In the genomic region with DNA sequence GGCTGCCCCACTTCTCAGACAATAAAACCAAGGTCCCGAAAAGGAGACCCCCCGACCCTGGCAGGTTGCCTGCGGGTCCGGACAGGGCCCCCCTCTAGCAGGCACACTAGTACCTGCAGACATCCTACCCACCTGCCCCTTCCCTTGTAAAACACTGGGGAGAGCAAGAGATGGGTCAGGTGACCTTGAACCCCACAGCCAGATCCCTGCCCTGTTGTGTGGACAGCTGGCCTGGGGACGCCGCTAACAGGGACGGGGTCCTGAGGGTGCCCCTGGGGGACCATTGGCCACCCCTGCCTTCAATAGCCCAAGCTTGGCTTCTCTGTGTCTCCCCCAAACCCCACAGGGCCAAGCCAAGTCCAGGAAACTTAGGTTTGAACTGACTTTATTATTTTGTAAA, we compare ENCODE assay signal across 2 cellular contexts.
TF ChIP-seq lines count a peak whose summit lies in the region.

No MANE protein-coding gene starts in this region.

TF ChIP-seq in HepG2, 621 proteins besides CTCF, POLR2A, EP300 and RAD21:
- TF ChIP-seq, protein P1, sequence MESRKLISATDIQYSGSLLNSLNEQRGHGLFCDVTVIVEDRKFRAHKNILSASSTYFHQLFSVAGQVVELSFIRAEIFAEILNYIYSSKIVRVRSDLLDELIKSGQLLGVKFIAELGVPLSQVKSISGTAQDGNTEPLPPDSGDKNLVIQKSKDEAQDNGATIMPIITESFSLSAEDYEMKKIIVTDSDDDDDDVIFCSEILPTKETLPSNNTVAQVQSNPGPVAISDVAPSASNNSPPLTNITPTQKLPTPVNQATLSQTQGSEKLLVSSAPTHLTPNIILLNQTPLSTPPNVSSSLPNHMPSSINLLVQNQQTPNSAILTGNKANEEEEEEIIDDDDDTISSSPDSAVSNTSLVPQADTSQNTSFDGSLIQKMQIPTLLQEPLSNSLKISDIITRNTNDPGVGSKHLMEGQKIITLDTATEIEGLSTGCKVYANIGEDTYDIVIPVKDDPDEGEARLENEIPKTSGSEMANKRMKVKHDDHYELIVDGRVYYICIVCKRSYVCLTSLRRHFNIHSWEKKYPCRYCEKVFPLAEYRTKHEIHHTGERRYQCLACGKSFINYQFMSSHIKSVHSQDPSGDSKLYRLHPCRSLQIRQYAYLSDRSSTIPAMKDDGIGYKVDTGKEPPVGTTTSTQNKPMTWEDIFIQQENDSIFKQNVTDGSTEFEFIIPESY (CRISPR knock-in tag; IDR thresholded peaks at IDR 0.05) = peak; percentile 41; the same call in 1 of the 2 replicates
- TF ChIP-seq RBM22 (optimal IDR thresholded peaks at IDR 0.05; ENCODE audit: low read length) (peak; percentile 72), ZBTB7B (CRISPR knock-in tag; IDR thresholded peaks at IDR 0.05) (0 out of 2 replicates have a peak, but pooled peaks have one; percentile 37), NR2F6 (IDR thresholded peaks at IDR 0.05) (no peak), NR2F6 (CRISPR knock-in tag; IDR thresholded peaks at IDR 0.05) (peak; percentile 54; the same call in 1 of the 2 replicates), KDM5A (IDR thresholded peaks at IDR 0.05; ENCODE audit: borderline replicate concordance, low read length) (no peak), HNF4A (CRISPR knock-in tag; IDR thresholded peaks at IDR 0.05) (0 out of 2 replicates have a peak, but pooled peaks have one; percentile 27)
- TF ChIP-seq, protein P2, sequence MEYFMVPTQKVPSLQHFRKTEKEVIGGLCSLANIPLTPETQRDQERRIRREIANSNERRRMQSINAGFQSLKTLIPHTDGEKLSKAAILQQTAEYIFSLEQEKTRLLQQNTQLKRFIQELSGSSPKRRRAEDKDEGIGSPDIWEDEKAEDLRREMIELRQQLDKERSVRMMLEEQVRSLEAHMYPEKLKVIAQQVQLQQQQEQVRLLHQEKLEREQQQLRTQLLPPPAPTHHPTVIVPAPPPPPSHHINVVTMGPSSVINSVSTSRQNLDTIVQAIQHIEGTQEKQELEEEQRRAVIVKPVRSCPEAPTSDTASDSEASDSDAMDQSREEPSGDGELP (IDR thresholded peaks at IDR 0.05; ENCODE audit: borderline replicate concordance, low read depth) = peak; percentile 67; the same call in 1 of the 2 replicates
- TF ChIP-seq, protein P3, sequence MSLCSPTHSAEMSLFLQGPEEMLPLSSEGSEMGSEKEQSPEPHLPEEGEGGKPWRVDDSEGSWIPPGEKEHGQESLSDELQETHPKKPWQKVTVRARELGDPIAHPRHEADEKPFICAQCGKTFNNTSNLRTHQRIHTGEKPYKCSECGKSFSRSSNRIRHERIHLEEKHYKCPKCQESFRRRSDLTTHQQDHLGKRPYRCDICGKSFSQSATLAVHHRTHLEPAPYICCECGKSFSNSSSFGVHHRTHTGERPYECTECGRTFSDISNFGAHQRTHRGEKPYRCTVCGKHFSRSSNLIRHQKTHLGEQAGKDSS (CRISPR knock-in tag; IDR thresholded peaks at IDR 0.05; ENCODE audit: borderline replicate concordance, low read depth) = no peak

TF ChIP-seq in WTC11, 78 proteins besides CTCF, POLR2A, EP300 and RAD21 (continued from another document):
- TF ChIP-seq TCF7 (CRISPR knock-in tag; IDR thresholded peaks at IDR 0.05; ENCODE audit: low read depth) = no peak
- TF ChIP-seq ELF4 (CRISPR knock-in tag; IDR thresholded peaks at IDR 0.05; ENCODE audit: low read depth) = no peak
- TF ChIP-seq ZNF423 (CRISPR knock-in tag; IDR thresholded peaks at IDR 0.05) = no peak
- TF ChIP-seq, protein P4, sequence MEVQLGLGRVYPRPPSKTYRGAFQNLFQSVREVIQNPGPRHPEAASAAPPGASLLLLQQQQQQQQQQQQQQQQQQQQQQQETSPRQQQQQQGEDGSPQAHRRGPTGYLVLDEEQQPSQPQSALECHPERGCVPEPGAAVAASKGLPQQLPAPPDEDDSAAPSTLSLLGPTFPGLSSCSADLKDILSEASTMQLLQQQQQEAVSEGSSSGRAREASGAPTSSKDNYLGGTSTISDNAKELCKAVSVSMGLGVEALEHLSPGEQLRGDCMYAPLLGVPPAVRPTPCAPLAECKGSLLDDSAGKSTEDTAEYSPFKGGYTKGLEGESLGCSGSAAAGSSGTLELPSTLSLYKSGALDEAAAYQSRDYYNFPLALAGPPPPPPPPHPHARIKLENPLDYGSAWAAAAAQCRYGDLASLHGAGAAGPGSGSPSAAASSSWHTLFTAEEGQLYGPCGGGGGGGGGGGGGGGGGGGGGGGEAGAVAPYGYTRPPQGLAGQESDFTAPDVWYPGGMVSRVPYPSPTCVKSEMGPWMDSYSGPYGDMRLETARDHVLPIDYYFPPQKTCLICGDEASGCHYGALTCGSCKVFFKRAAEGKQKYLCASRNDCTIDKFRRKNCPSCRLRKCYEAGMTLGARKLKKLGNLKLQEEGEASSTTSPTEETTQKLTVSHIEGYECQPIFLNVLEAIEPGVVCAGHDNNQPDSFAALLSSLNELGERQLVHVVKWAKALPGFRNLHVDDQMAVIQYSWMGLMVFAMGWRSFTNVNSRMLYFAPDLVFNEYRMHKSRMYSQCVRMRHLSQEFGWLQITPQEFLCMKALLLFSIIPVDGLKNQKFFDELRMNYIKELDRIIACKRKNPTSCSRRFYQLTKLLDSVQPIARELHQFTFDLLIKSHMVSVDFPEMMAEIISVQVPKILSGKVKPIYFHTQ (CRISPR knock-in tag; IDR thresholded peaks at IDR 0.05) = no peak
